In the genomic region with DNA sequence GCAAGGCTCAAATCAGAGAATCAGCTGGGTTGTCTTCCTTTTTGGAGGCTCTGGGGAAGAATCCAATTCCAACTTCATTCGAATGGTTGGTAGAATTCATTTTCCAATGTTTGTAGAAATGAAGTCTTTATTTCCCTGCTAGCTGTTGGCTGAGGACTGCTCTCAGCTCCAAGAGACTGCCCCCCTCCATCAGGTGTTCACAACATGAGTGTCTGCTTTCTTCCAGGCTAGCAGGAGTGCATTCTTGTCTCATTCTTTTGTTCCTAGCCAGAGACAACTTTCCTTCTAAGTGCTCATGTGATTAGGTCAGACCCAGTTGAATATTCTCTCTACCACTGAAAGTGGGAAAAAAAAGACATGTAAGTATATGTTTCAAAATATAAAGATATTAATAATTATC, we compare ENCODE assay signal across 24 cellular contexts.
"Had no signal": no experiment of that assay in that cellular context is flagged by ENCODE, and none has a peak within 500 bp of the region (broad histone marks: within the 10 kb centered on the region; RNA-seq: fewer than 3 reads in every experiment).

No MANE protein-coding gene starts in this region.

- H3K27ac ChIP-seq: brain microvascular endothelial cell, cardiac muscle cell, VCaP had no signal

- H3K36me3 Mint-ChIP-seq: activated naive CD4-positive, alpha-beta T cell treated with anti-CD3 and anti-CD28 coated beads, Interleukin-2, amount 10 ng/mL, durations not matched to agents 7 days and 5 days; activated naive CD8-positive, alpha-beta T cell treated with anti-CD3 and anti-CD28 coated beads for 36 hours; T-cell had no signal

- DNase-seq: activated CD4-positive, alpha-beta T cell treated with anti-CD3 and anti-CD28 coated beads for 4 hours; activated CD8-positive, alpha-beta memory T cell treated with anti-CD3 and anti-CD28 coated beads, Interleukin-2, amount 50 U/mL, for 4 hours; activated CD8-positive, alpha-beta T cell treated with anti-CD3 and anti-CD28 coated beads for 36 hours; activated gamma-delta T cell treated with Interleukin-2 at 50 U/mL for 16 hours; activated naive CD4-positive, alpha-beta T cell treated with anti-CD3 and anti-CD28 coated beads, Interleukin-2, amount 10 ng/mL, durations not matched to agents 7 days and 5 days; activated naive CD8-positive, alpha-beta T cell treated with anti-CD3 and anti-CD28 coated beads for 36 hours; activated T-cell treated with anti-CD3 and anti-CD28 coated beads, Interleukin-2, amount 50 U/mL, for 72 hours; brain microvascular endothelial cell; MG63; MV-4-11; NCI-H1092 treated with DMSO at 0.1 percent for 48 hours; NCI-H1417 treated with DMSO at 0.1 percent for 48 hours; NCI-H1694 treated with DMSO at 0.1 percent for 48 hours; NCI-H2029 treated with DMSO at 0.1 percent for 48 hours; NCI-H446; NCI-H524; SIG-M5; T-cell; T-helper 2 cell; T1000 had no signal

- H3K36me3 ChIP-seq: brain microvascular endothelial cell, cardiac muscle cell, MG63 had no signal

- H3K4me3 ChIP-seq: cardiac muscle cell, MG63 had no signal

- H3K27me3 Mint-ChIP-seq: activated CD8-positive, alpha-beta T cell treated with anti-CD3 and anti-CD28 coated beads for 36 hours; activated naive CD4-positive, alpha-beta T cell treated with anti-CD3 and anti-CD28 coated beads, Interleukin-2, amount 10 ng/mL, durations not matched to agents 7 days and 5 days; activated naive CD8-positive, alpha-beta T cell treated with anti-CD3 and anti-CD28 coated beads for 36 hours; T-cell had no signal

- H3K27ac Mint-ChIP-seq: activated CD8-positive, alpha-beta T cell treated with anti-CD3 and anti-CD28 coated beads for 36 hours; activated naive CD4-positive, alpha-beta T cell treated with anti-CD3 and anti-CD28 coated beads, Interleukin-2, amount 10 ng/mL, durations not matched to agents 7 days and 5 days; activated naive CD8-positive, alpha-beta T cell treated with anti-CD3 and anti-CD28 coated beads for 36 hours; activated T-cell treated with anti-CD3 and anti-CD28 coated beads, Interleukin-2, amount 50 U/mL, for 72 hours; activated T-helper 2 cell treated with anti-CD3 and anti-CD28 coated beads, Interferon-gamma antibody, Interleukin-2, Interleukin-4, amounts not matched to agents 10 μg/mL and 5 μg/mL and 100 μg/mL, durations not matched to agents 14 hours and 24 hours and 36 hours; T-cell had no signal

- H3K27me3 ChIP-seq: brain microvascular endothelial cell, MG63 had no signal

- H3K9me3 Mint-ChIP-seq: activated CD8-positive, alpha-beta T cell treated with anti-CD3 and anti-CD28 coated beads for 36 hours; activated naive CD4-positive, alpha-beta T cell treated with anti-CD3 and anti-CD28 coated beads, Interleukin-2, amount 10 ng/mL, durations not matched to agents 7 days and 5 days; activated T-helper 2 cell treated with anti-CD3 and anti-CD28 coated beads, Interferon-gamma antibody, Interleukin-2, Interleukin-4, amounts not matched to agents 10 μg/mL and 5 μg/mL and 100 μg/mL, durations not matched to agents 14 hours and 24 hours and 36 hours had no signal

- ATAC-seq: activated CD4-positive, CD25-positive, alpha-beta regulatory T cell treated with anti-CD3 and anti-CD28 coated beads, Interleukin-2, amount 50 U/mL, for 24 hours; activated CD8-positive, alpha-beta T cell treated with anti-CD3 and anti-CD28 coated beads for 36 hours; activated T-cell treated with anti-CD3 and anti-CD28 coated beads, Interleukin-2, amount 50 U/mL, for 72 hours; T-cell had no signal

- H3K4me3 Mint-ChIP-seq: activated CD8-positive, alpha-beta T cell treated with anti-CD3 and anti-CD28 coated beads for 36 hours; activated naive CD4-positive, alpha-beta T cell treated with anti-CD3 and anti-CD28 coated beads, Interleukin-2, amount 10 ng/mL, durations not matched to agents 7 days and 5 days; activated naive CD8-positive, alpha-beta T cell treated with anti-CD3 and anti-CD28 coated beads for 36 hours; activated T-cell treated with anti-CD3 and anti-CD28 coated beads, Interleukin-2, amount 50 U/mL, for 72 hours; T-cell had no signal

- H3K4me1 Mint-ChIP-seq: activated naive CD4-positive, alpha-beta T cell treated with anti-CD3 and anti-CD28 coated beads, Interleukin-2, amount 10 ng/mL, durations not matched to agents 7 days and 5 days; activated naive CD8-positive, alpha-beta T cell treated with anti-CD3 and anti-CD28 coated beads for 36 hours; T-cell had no signal
